ENCODE assay signal across 8 cellular contexts in the genomic region with DNA sequence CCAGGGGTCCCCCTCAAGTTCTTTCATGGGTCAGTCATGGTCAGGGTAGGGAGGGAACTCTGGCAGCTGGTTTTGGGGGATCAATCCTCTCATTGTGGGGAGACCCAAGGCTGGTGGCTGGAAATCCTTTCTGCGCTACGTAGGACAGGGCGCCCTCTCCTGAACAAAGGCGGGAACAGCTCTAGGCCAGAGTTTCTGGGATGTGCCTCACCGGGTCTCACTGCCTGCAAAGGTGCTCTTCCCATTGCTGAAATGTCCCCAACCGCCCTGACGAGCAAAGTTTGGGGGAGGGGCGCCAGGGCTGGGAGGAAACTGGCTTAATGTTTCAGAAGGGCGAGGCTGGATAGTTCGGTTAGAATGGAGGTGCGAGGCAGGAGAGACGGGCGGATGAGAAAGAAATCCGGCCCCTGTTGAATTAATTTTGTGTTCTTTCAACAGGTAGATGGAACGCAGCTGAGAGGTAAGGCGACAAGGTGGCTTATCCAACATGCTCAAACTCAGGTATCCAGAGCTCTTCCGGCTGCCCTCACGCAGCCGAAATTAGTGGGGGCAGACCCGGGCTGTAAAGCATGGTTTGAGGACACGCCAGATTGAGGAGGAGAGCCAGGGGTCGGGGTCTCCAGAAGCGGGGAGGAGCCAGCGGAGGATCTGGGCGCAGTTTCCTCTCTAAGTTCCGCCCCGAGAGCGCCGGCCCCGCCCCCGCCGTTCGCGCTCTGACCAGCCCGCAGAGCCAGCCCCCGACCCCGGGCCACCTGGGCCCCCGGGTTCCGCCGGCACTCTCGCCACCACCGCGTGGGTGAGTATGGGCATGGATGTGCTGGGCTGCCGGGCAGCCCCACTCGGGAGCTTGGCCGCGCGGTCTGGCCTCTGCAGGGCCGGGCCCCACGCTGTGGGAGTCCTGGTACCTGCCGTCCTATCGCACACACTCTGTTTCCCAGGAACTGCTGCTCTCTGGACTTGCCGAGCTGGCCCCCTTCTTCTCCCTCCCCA. TPM values are rescaled to one million over a fixed set of nuclear protein-coding genes. Genes with fewer than 3 reads are reported as not detected.
A peak's percentile ranks its signal among the peaks of the same experiment; 100 is the strongest.
DNase-seq lines count a peak whose midpoint lies in the region; ATAC-seq and TF ChIP-seq lines count a peak whose summit lies in the region.

Gene PGAP2 (plus strand): TSS at position 705 of the 990 bp plus-strand sequence. CDS start 2,700 bp downstream, outside the sequence.

- DNase-seq in COR-L47 (lab: John Stamatoyannopoulos, UW), result peak; percentile 63
- peak; percentile 35 for DNase-seq in IMR-90
- peak; percentile 65 for DNase-seq in activated naive CD4-positive, alpha-beta T cell treated with anti-CD3 and anti-CD28 coated beads, Interleukin-2, amount 50 U/mL, for 16 hours
- peak; percentile 58 for DNase-seq in glomerular visceral epithelial cell (ENCODE audit: extremely low spot score)
- peak; percentile 95 for DNase-seq in osteoblast (ENCODE audit: insufficient read length, low spot score, missing footprints)

- ATAC-seq in GM19467 (IDR thresholded peaks at IDR 0.05; ENCODE audit: unreplicated experiment), result peak; percentile 56
- ATAC-seq in IMR-90 (ENCODE audit: low read depth), result peak; percentile 89

- no peaks in the 10 kb centered on the region for H3K79me2 ChIP-seq in osteoblast (ENCODE audit: insufficient read depth, low read length)

- H4K5ac ChIP-seq in IMR-90 (ENCODE audit: low read depth, low read length), result peak within 1 kb of the TSS; percentile 86

- TF ChIP-seq CTCF in IMR-90 (conservative IDR thresholded peaks at IDR 0.05; ENCODE audit: low read depth, low read length) (peak; percentile 69), osteoblast (IDR thresholded peaks at IDR 0.05; ENCODE audit: extremely low read depth, low read depth, low read length) (peak; percentile 82)

- in situ Hi-C loops in IMR-90 (cut with MboI; ENCODE audit: low sequenced_read_pairs), result no loop called here

- H2BK5ac ChIP-seq in IMR-90 (ENCODE audit: low read depth, low read length, poor library complexity, severe bottlenecking), result no peak within 1 kb of the TSS

- peak within 1 kb of the TSS; percentile 85 to 91 for H4K8ac ChIP-seq in IMR-90 (ENCODE audit: low read depth in 2 of 2, low read length in 2 of 2)

- H3K4me1 ChIP-seq in IMR-90 (ENCODE audit: control insufficient read depth, insufficient read depth, low read length) (no peaks in the 10 kb centered on the region), osteoblast (ENCODE audit: insufficient read depth, low read length) (peaks cover 16% of the 10 kb centered on the region), urinary bladder (ENCODE audit: insufficient read depth) (no peaks in the 10 kb centered on the region)

- BruUV-seq in IMR-90 (replicated peaks; lab: Mats Ljungman, UMichigan), result no TSS peak

- H3K4me2 ChIP-seq in IMR-90 (ENCODE audit: low read depth, low read length) (peak within 1 kb of the TSS; percentile 96), osteoblast (ENCODE audit: insufficient read depth, low read length) (peak within 1 kb of the TSS; percentile 100)

- H3K4me3 ChIP-seq in IMR-90 (ENCODE audit: insufficient read depth, low read depth, low read length) (peak within 1 kb of the TSS; percentile 78), osteoblast (ENCODE audit: insufficient read depth, low read length) (peak within 1 kb of the TSS; percentile 93), urinary bladder (ENCODE audit: low read depth, low read length) (peak within 1 kb of the TSS; percentile 74)

- H3K27ac ChIP-seq in IMR-90 (ENCODE audit: insufficient read depth, low read length), result peak within 1 kb of the TSS; percentile 39
- peak within 1 kb of the TSS; percentile 48 for H3K27ac ChIP-seq in osteoblast (ENCODE audit: low read depth, low read length)
- H3K27ac ChIP-seq in urinary bladder (ENCODE audit: low read depth), result no peak within 1 kb of the TSS

- H2AFZ ChIP-seq in IMR-90 (replicated peaks; ENCODE audit: low read length, poor library complexity), result peak within 1 kb of the TSS; percentile 87
- H2AFZ ChIP-seq in osteoblast (ENCODE audit: low read length), result peak within 1 kb of the TSS; percentile 99

- peak within 1 kb of the TSS; percentile 53 for H3K4ac ChIP-seq in IMR-90 (ENCODE audit: low read depth, low read length)

- peak; percentile 68 for TF ChIP-seq RAD21 in IMR-90 (IDR thresholded peaks at IDR 0.05; ENCODE audit: low read length)

- CTCF ChIA-PET in IMR-90 (lab: Yijun Ruan, JAX), result interaction anchor here (0.5 to 1.7 kb wide), 16 partner anchors 9 to 129 kb away, joined by 3 to 11 read pairs (median 4); partner anchors contain the start of gene NUP98

- no peaks in the 10 kb centered on the region for H3K27me3 ChIP-seq in IMR-90 (ENCODE audit: control insufficient read depth, insufficient read depth, low read length)
- no peaks in the 10 kb centered on the region for H3K27me3 ChIP-seq in osteoblast (ENCODE audit: insufficient read depth, low read length)

- H3K14ac ChIP-seq in IMR-90 (replicated peaks; ENCODE audit: low read depth, low read length), result peak within 1 kb of the TSS; percentile 86

- peak within 1 kb of the TSS; percentile 26 for H4K91ac ChIP-seq in IMR-90 (ENCODE audit: insufficient read depth, low read depth, low read length)

- 4% methylated on average over 29 of the region's 53 CpGs; no CpG with 5 or more reads in 1 of the 2 experiments for WGBS in IMR-90 (ENCODE audit: extremely low coverage in 2 of 2, insufficient read length in 1 of 2), 2 experiments
- WGBS in urinary bladder, result 2% methylated on average over 53 of the region's 53 CpGs

- peak within 1 kb of the TSS; percentile 24; the same call in 1 of the 3 replicates for H2BK15ac ChIP-seq in IMR-90 (ENCODE audit: low read depth, low read length)

- H2BK20ac ChIP-seq in IMR-90 (ENCODE audit: low read depth, low read length), result 0 out of 2 replicates have a peak within 1 kb of the TSS, but pooled peaks have one; percentile 34

- intact Hi-C loops in IMR-90 (cut with micrococcal nuclease), result no loop called here

- H3K18ac ChIP-seq in IMR-90 (ENCODE audit: low read depth, low read length), result peak within 1 kb of the TSS; percentile 69

- no peaks in the 10 kb centered on the region for H3K36me3 ChIP-seq in IMR-90 (ENCODE audit: control insufficient read depth, insufficient read depth, low read length)
- no peaks in the 10 kb centered on the region for H3K36me3 ChIP-seq in osteoblast (ENCODE audit: insufficient read depth, low read length)
- H3K36me3 ChIP-seq in urinary bladder (ENCODE audit: insufficient read depth), result no peaks in the 10 kb centered on the region

- H3K9ac ChIP-seq in IMR-90 (ENCODE audit: low read depth, low read length), result peak within 1 kb of the TSS; percentile 87

- no peaks in the 10 kb centered on the region for H3K9me3 ChIP-seq in IMR-90 (ENCODE audit: control insufficient read depth, insufficient read depth, low read length)
- no peaks in the 10 kb centered on the region for H3K9me3 ChIP-seq in osteoblast (ENCODE audit: low read depth, low read length)

- H3K56ac ChIP-seq in IMR-90 (ENCODE audit: extremely low read depth, insufficient read depth, low read length), result peak within 1 kb of the TSS; percentile 48

- H4K20me1 ChIP-seq in IMR-90 (ENCODE audit: insufficient read depth, low read length), result no peaks in the 10 kb centered on the region
- H4K20me1 ChIP-seq in osteoblast (ENCODE audit: insufficient read depth, low read length), result no peaks in the 10 kb centered on the region

- H3K9me1 ChIP-seq in IMR-90 (ENCODE audit: insufficient read depth, low read length), result peaks cover 6% of the 10 kb centered on the region; the same call in 1 of the 2 replicates

- H3K79me1 ChIP-seq in IMR-90 (ENCODE audit: low read depth in 1 of 2, low read length in 2 of 2), result peaks cover 0 to 4% of the 10 kb centered on the region in 2 experiments; a peak in 1 of 4 replicates

- H2AK9ac ChIP-seq in IMR-90 (replicated peaks; ENCODE audit: low read depth, low read length, poor library complexity), result peak within 1 kb of the TSS; percentile 82

- H2AK5ac ChIP-seq in IMR-90 (ENCODE audit: low read depth, low read length), result peak within 1 kb of the TSS; percentile 28

- peak within 1 kb of the TSS; percentile 5; the same call in 1 of the 2 replicates for H3K23ac ChIP-seq in IMR-90 (ENCODE audit: low read depth, low read length)

- TF ChIP-seq POLR2A in IMR-90 (IDR thresholded peaks at IDR 0.05; ENCODE audit: low read depth, low read length) (no peak), Raji (IDR thresholded peaks at IDR 0.05; ENCODE audit: insufficient read depth, low read depth, low read length) (peak; percentile 62)

- dilution Hi-C loops in IMR-90 (cut with HindIII; ENCODE audit: low sequenced_read_pairs, unreplicated experiment), result no loop called here

- POLR2A ChIA-PET in IMR-90 (lab: Charles Lee; ENCODE audit: unreplicated experiment), result no interaction called here

- peak within 1 kb of the TSS; percentile 1; the same call in 1 of the 2 replicates for H2BK120ac ChIP-seq in IMR-90 (ENCODE audit: low read depth, low read length)

TF ChIP-seq in IMR-90, 13 proteins besides CTCF, POLR2A, EP300 and RAD21:
- TF ChIP-seq MAFK (IDR thresholded peaks at IDR 0.05; ENCODE audit: low read depth, low read length), result no peak
- TF ChIP-seq SMC3 (IDR thresholded peaks at IDR 0.05; ENCODE audit: low read depth, low read length), result peak; percentile 43; the same call in 1 of the 2 replicates
- TF ChIP-seq FOS (IDR thresholded peaks at IDR 0.05; ENCODE audit: low read depth, low read length), result no peak
- no peak for TF ChIP-seq CHD1 (IDR thresholded peaks at IDR 0.05; ENCODE audit: low read depth, low read length)

RNA-seq across cellular contexts. Expression of gene PGAP2, which starts in this region (rescaled TPM):
- total RNA-seq in IMR-90 (2012; rRNA removed) (10.6 TPM in 2 replicates), osteoblast (10.3 and 10.9 TPM in 2 replicates), urinary bladder (12.7 TPM)
- polyA plus RNA-seq in IMR-90 (2012; rRNA removed) (31.3 and 36.7 TPM in 2 replicates), urinary bladder (15.3 TPM)
- polyA plus RNA-seq in IMR-90 (2012; cell fraction: cytosol; rRNA removed), result 22.4 and 36.8 TPM in 2 replicates
- 74.5 and 92.9 TPM in 2 replicates for polyA plus RNA-seq in IMR-90 (2012; cell fraction: nucleus; rRNA removed; ENCODE audit: low replicate concordance)

Comparison
In these comparisons a context has a peak if more than half of its experiments do, and no peak if none do; other contexts are left out.
1. DNase-seq: peak in every context shown above with its lines; median percentile 95 in osteoblast; 65 in activated naive CD4-positive, alpha-beta T cell treated with anti-CD3 and anti-CD28 coated beads, Interleukin-2, amount 50 U/mL, for 16 hours; 63 in COR-L47; 58 in glomerular visceral epithelial cell; 35 in IMR-90.